Comparison of ENCODE assay signal across 18 cellular contexts in the genomic region with DNA sequence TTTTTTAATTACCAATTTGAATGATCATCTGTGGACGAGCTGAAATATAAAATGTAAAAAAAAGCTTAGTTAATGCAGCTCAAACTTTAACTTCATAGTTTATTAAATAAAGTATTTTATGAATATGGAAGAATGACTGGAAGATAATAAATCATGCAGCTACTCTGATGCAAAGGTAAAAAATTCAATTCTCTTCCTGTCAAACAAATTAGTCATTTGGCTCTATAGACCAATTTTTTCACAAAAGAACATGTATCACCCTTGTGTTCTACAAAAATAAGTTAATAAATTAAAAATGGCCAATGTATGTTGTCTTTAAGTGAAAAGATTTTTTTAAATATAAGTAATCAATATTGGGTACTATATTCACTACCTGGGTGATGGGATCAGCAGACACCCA. TPM values are rescaled to one million over a fixed set of nuclear protein-coding genes. Genes with fewer than 3 reads are reported as not detected.
DNase-seq lines count a peak whose midpoint lies in the region; FAIRE-seq and TF ChIP-seq lines count a peak whose summit lies in the region.
"Had no signal": no experiment of that assay in that cellular context is flagged by ENCODE, and none has a peak within 500 bp of the region (broad histone marks: within the 10 kb centered on the region; RNA-seq: fewer than 3 reads in every experiment).

No MANE protein-coding gene starts in this region.

- no peak overlapping the region for H3K4me3 ChIP-seq in GM23248
- H3K4me3 ChIP-seq: BLaER1 treated with 17β-estradiol and CSF1 and Interleukin-3, amounts not matched to agents 10 nM and 100 nM; GM12878; GM23338 had no signal

- no peaks in the 10 kb centered on the region for H3K27me3 ChIP-seq in GM23248 (replicated peaks; ENCODE audit: insufficient read depth)
- H3K27me3 ChIP-seq: BLaER1 treated with 17β-estradiol and CSF1 and Interleukin-3, amounts not matched to agents 10 nM and 100 nM had no signal

- no peaks in the 10 kb centered on the region for H3K9me2 ChIP-seq in GM23248 (ENCODE audit: insufficient read depth)

- H3K9me3 ChIP-seq in GM23248 (ENCODE audit: low read depth), result no peaks in the 10 kb centered on the region
- H3K9me3 ChIP-seq: BLaER1 treated with 17β-estradiol and CSF1 and Interleukin-3, amounts not matched to agents 10 nM and 100 nM had no signal

- WGBS in GM23248 (ENCODE audit: low coverage in 1 of 2, low lambda C conversion rate in 2 of 2, missing lambda C conversion rate in 2 of 2), 2 experiments, result 97 to 100% methylated on average over 1 of the region's 1 CpG

- intact Hi-C loops in head of caudate nucleus (cut with DNase I), result no loop called here

- no peaks in the 10 kb centered on the region for H4K20me1 ChIP-seq in GM23248 (ENCODE audit: insufficient read depth)

- H3K36me3 ChIP-seq in GM23248 (ENCODE audit: low read depth), result peaks cover 55% of the 10 kb centered on the region

- H3K4me2 ChIP-seq in GM23248 (ENCODE audit: unreplicated experiment), result no peak overlapping the region
- H3K4me2 ChIP-seq: BLaER1 treated with 17β-estradiol and CSF1 and Interleukin-3, amounts not matched to agents 10 nM and 100 nM; GM23338 had no signal

- CTCF ChIA-PET in activated naive CD4-positive, alpha-beta T cell treated with anti-CD3 and anti-CD28 coated beads, Interleukin-2, amount 10 ng/mL, durations not matched to agents 7 days and 5 days (lab: Charles Lee), result no interaction called here

- H3K4me3 Mint-ChIP-seq in activated naive CD4-positive, alpha-beta T cell treated with anti-CD3 and anti-CD28 coated beads, Interleukin-2, amount 10 ng/mL, durations not matched to agents 7 days and 5 days, result no peak overlapping the region
- H3K4me3 Mint-ChIP-seq: B cell; CD8-positive, alpha-beta T cell; GM23338; HFFc6 had no signal

- H3K27ac Mint-ChIP-seq in activated naive CD4-positive, alpha-beta T cell treated with anti-CD3 and anti-CD28 coated beads, Interleukin-2, amount 10 ng/mL, durations not matched to agents 7 days and 5 days, result no peak overlapping the region
- H3K27ac Mint-ChIP-seq: B cell; CD8-positive, alpha-beta T cell; GM23338; HFFc6 had no signal

- no peak overlapping the region for H3K27ac ChIP-seq in GM23248
- H3K27ac ChIP-seq: BLaER1 treated with 17β-estradiol and CSF1 and Interleukin-3, amounts not matched to agents 10 nM and 100 nM had no signal

- H2AFZ ChIP-seq in GM23248, result no peak overlapping the region
- H2AFZ ChIP-seq: GM23338 had no signal

- no peak for TF ChIP-seq POLR2A in GM12891 (IDR thresholded peaks at IDR 0.05; ENCODE audit: low read depth, low read length)

- peaks cover 26% of the 10 kb centered on the region for H3K79me2 ChIP-seq in GM23248 (ENCODE audit: insufficient read depth)

- peaks cover 30% of the 10 kb centered on the region for H3K36me3 Mint-ChIP-seq in activated naive CD4-positive, alpha-beta T cell treated with anti-CD3 and anti-CD28 coated beads, Interleukin-2, amount 10 ng/mL, durations not matched to agents 7 days and 5 days

- no peaks in the 10 kb centered on the region for H3K27me3 Mint-ChIP-seq in activated naive CD4-positive, alpha-beta T cell treated with anti-CD3 and anti-CD28 coated beads, Interleukin-2, amount 10 ng/mL, durations not matched to agents 7 days and 5 days
- H3K27me3 Mint-ChIP-seq: B cell had no signal

- peaks cover 42% of the 10 kb centered on the region for H3K4me1 ChIP-seq in GM23248 (ENCODE audit: insufficient read depth)
- H3K4me1 ChIP-seq: BLaER1 treated with 17β-estradiol and CSF1 and Interleukin-3, amounts not matched to agents 10 nM and 100 nM had no signal

- DNase-seq in GM23248 (peak; percentile 10), RKO (ENCODE audit: low spot score) (peak; percentile 37), dermis microvascular lymphatic vessel endothelial cell (ENCODE audit: low read depth in 2 of 2) (peak; percentile 2 to 33), head of caudate nucleus (no peak), GM12891 (ENCODE audit: insufficient read length, low spot score) (no peak), NCI-H2029 (lab: John Stamatoyannopoulos, UW) (no peak)
- no peak for DNase-seq in activated naive CD4-positive, alpha-beta T cell treated with anti-CD3 and anti-CD28 coated beads, Interleukin-2, amount 10 ng/mL, durations not matched to agents 7 days and 5 days
- DNase-seq: Calu3; CD8-positive, alpha-beta T cell; DMS79 treated with DMSO at 0.1 percent for 48 hours; HFFc6 had no signal

- peaks cover 28% of the 10 kb centered on the region for H3F3A ChIP-seq in GM23248 (ENCODE audit: insufficient read depth)

- H3K9me3 Mint-ChIP-seq in activated naive CD4-positive, alpha-beta T cell treated with anti-CD3 and anti-CD28 coated beads, Interleukin-2, amount 10 ng/mL, durations not matched to agents 7 days and 5 days, result no peaks in the 10 kb centered on the region
- H3K9me3 Mint-ChIP-seq: CD8-positive, alpha-beta T cell; GM23338; HFFc6 had no signal

- FAIRE-seq in islet of Langerhans (lab: Jason Lieb, UNC), result peak; percentile 72
- FAIRE-seq in GM12891 (lab: Jason Lieb, UNC), result no peak
- FAIRE-seq: GM12878, GM19239, H54 had no signal

- in situ Hi-C loops in GM23248 (cut with MboI), result loop anchor here (25.0 kb wide), 1 partner anchor 1336 kb away; no protein-coding TSS in a partner anchor

- no peak overlapping the region for H3K9ac ChIP-seq in GM23248
- H3K9ac ChIP-seq: BLaER1 treated with 17β-estradiol and CSF1 and Interleukin-3, amounts not matched to agents 10 nM and 100 nM had no signal

- H3K4me1 Mint-ChIP-seq in activated naive CD4-positive, alpha-beta T cell treated with anti-CD3 and anti-CD28 coated beads, Interleukin-2, amount 10 ng/mL, durations not matched to agents 7 days and 5 days, result no peaks in the 10 kb centered on the region
- H3K4me1 Mint-ChIP-seq: B cell, GM23338 had no signal

TF ChIP-seq in GM12891, 5 proteins besides CTCF, POLR2A, EP300 and RAD21:
- no peak for TF ChIP-seq TAF1 (IDR thresholded peaks at IDR 0.05; ENCODE audit: low read depth, low read length)
- TF ChIP-seq PAX5 (IDR thresholded peaks at IDR 0.05; ENCODE audit: insufficient read depth, low read length, severe bottlenecking), result no peak
- TF ChIP-seq POLR2AphosphoS5 (IDR thresholded peaks at IDR 0.05; ENCODE audit: low read depth, low read length), result no peak
- no peak for TF ChIP-seq POU2F2 (IDR thresholded peaks at IDR 0.05; ENCODE audit: low read depth, low read length)
- TF ChIP-seq SPI1 (IDR thresholded peaks at IDR 0.05; ENCODE audit: low read depth, low read length), result no peak

RNA-seq across cellular contexts. Expression of gene EXOSC8, which starts 26.2 kb away (rescaled TPM):
- 21.4 and 36.3 TPM in 2 replicates for total RNA-seq in GM23248 (2014; rRNA removed; shearing (Covaris generic))
- 85.1 and 87.9 TPM in 2 replicates for polyA plus RNA-seq in GM23248 (2016; fragmentation: Nextera tagmentation; extraction: Ambion mirVana)
- total RNA-seq in dermis microvascular lymphatic vessel endothelial cell, result 20.5 and 30.6 TPM in 2 replicates
- polyA plus RNA-seq in GM12891 (2012; ENCODE audit: low read depth, missing spikeins), result 55.7 TPM

RNA-seq across cellular contexts. Expression of gene ALG5, which starts 27.6 kb away (rescaled TPM):
- total RNA-seq in GM23248 (2014; rRNA removed; shearing (Covaris generic)), result 29.6 and 30.2 TPM in 2 replicates
- polyA plus RNA-seq in GM23248 (2016; fragmentation: Nextera tagmentation; extraction: Ambion mirVana), result 76.2 and 77.7 TPM in 2 replicates
- 29.8 and 34.4 TPM in 2 replicates for total RNA-seq in dermis microvascular lymphatic vessel endothelial cell
- polyA plus RNA-seq in GM12891 (2012; ENCODE audit: low read depth, missing spikeins), result 27.4 TPM

RNA-seq across cellular contexts. Expression of gene SUPT20H, which starts 32.7 kb away (rescaled TPM):
- 28.6 and 29.7 TPM in 2 replicates for total RNA-seq in GM23248 (2014; rRNA removed; shearing (Covaris generic))
- 38.8 and 45.1 TPM in 2 replicates for polyA plus RNA-seq in GM23248 (2016; fragmentation: Nextera tagmentation; extraction: Ambion mirVana)
- 26.7 and 33.3 TPM in 2 replicates for total RNA-seq in dermis microvascular lymphatic vessel endothelial cell
- polyA plus RNA-seq in GM12891 (2012; ENCODE audit: low read depth, missing spikeins), result 28.0 TPM

Comparison
In these comparisons a context has a peak if more than half of its experiments do, and no peak if none do; other contexts are left out.
1. DNase-seq: peak in GM23248 (single experiment), RKO (single experiment) and dermis microvascular lymphatic vessel endothelial cell (2 of 2); none in head of caudate nucleus (0 of 42), activated naive CD4-positive, alpha-beta T cell treated with anti-CD3 and anti-CD28 coated beads, Interleukin-2, amount 10 ng/mL, durations not matched to agents 7 days and 5 days (single experiment), GM12891 (single experiment) and NCI-H2029 (single experiment).